ENCODE assay signal across 1 cellular context in genomic region chr6:15769471-15770088, GRCh38.
TF ChIP-seq lines count a peak whose summit lies in the region.

No MANE protein-coding gene starts in this region.

TF ChIP-seq in K562, 482 proteins besides CTCF, POLR2A, EP300 and RAD21 (continued from another document):
- TF ChIP-seq HINFP (tag; conservative IDR thresholded peaks at IDR 0.05; ENCODE audit: low read depth) (no peak), USF1 (CRISPR knock-in tag; IDR thresholded peaks at IDR 0.05) (no peak), SOX6 (IDR thresholded peaks at IDR 0.05) (no peak), SLC30A9 (CRISPR knock-in tag; IDR thresholded peaks at IDR 0.05) (no peak), SMARCA4 (IDR thresholded peaks at IDR 0.05) (0 out of 2 replicates have a peak, but pooled peaks have one; percentile 52), NFIC (IDR thresholded peaks at IDR 0.05) (peak; percentile 96), CEBPZ (IDR thresholded peaks at IDR 0.05; ENCODE audit: borderline replicate concordance, low read depth, low read length) (no peak), MAX (CRISPR knock-in tag; IDR thresholded peaks at IDR 0.05) (0 out of 2 replicates have a peak, but pooled peaks have one; percentile 33)
